Comparison of ENCODE assay signal across 29 cellular contexts in genomic region chr1:182295697-182296096, GRCh38.
"Had no signal": no experiment of that assay in that cellular context is flagged by ENCODE, and none has a peak within 500 bp of the region (broad histone marks: within the 10 kb centered on the region; RNA-seq: fewer than 3 reads in every experiment).

No MANE protein-coding gene starts in this region.

- H3K9me3 Mint-ChIP-seq: activated CD8-positive, alpha-beta T cell treated with anti-CD3 and anti-CD28 coated beads for 36 hours; activated naive CD4-positive, alpha-beta T cell treated with anti-CD3 and anti-CD28 coated beads for 36 hours; activated naive CD4-positive, alpha-beta T cell treated with anti-CD3 and anti-CD28 coated beads, Interleukin-2, amount 50 U/mL, for 24 hours; activated naive CD8-positive, alpha-beta T cell treated with anti-CD3 and anti-CD28 coated beads for 36 hours; activated naive CD8-positive, alpha-beta T cell treated with anti-CD3 and anti-CD28 coated beads, Interleukin-2, amount 50 U/mL, for 24 hours; activated T-helper 1 cell treated with anti-CD3 and anti-CD28 coated beads, Interleukin-12 subunit alpha, Interleukin-12 subunit beta, Interleukin-2, Interleukin-4 antibody, amounts not matched to agents 30 ng/mL and 10 ng/mL and 1 ng/mL, durations not matched to agents 14 hours and 24 hours and 36 hours; activated T-helper 2 cell treated with anti-CD3 and anti-CD28 coated beads, Interferon-gamma antibody, Interleukin-2, Interleukin-4, amounts not matched to agents 10 μg/mL and 5 μg/mL and 100 μg/mL, durations not matched to agents 14 hours and 24 hours and 36 hours; endodermal cell; WTC11 had no signal

- H3K27me3 Mint-ChIP-seq: activated CD8-positive, alpha-beta T cell treated with anti-CD3 and anti-CD28 coated beads for 36 hours; activated naive CD4-positive, alpha-beta T cell treated with anti-CD3 and anti-CD28 coated beads, Interleukin-2, amount 50 U/mL, for 24 hours; activated naive CD8-positive, alpha-beta T cell treated with anti-CD3 and anti-CD28 coated beads for 36 hours; activated naive CD8-positive, alpha-beta T cell treated with anti-CD3 and anti-CD28 coated beads, Interleukin-2, amount 50 U/mL, for 24 hours; brain; dendritic cell treated with granulocyte-macrophage colony-stimulating factor and Interleukin-4, amounts not matched to agents 40 ng/mL and 50 ng/mL, for 4 days had no signal

- H3K4me3 Mint-ChIP-seq: activated CD8-positive, alpha-beta T cell treated with anti-CD3 and anti-CD28 coated beads for 36 hours; activated naive CD4-positive, alpha-beta T cell treated with anti-CD3 and anti-CD28 coated beads for 36 hours; activated naive CD4-positive, alpha-beta T cell treated with anti-CD3 and anti-CD28 coated beads, Interleukin-2, amount 50 U/mL, for 24 hours; activated naive CD8-positive, alpha-beta T cell treated with anti-CD3 and anti-CD28 coated beads for 36 hours; activated naive CD8-positive, alpha-beta T cell treated with anti-CD3 and anti-CD28 coated beads, Interleukin-2, amount 50 U/mL, for 24 hours; activated T-helper 1 cell treated with anti-CD3 and anti-CD28 coated beads, Interleukin-12 subunit alpha, Interleukin-12 subunit beta, Interleukin-2, Interleukin-4 antibody, amounts not matched to agents 30 ng/mL and 10 ng/mL and 1 ng/mL, durations not matched to agents 14 hours and 24 hours and 36 hours; brain; dendritic cell treated with granulocyte-macrophage colony-stimulating factor and Interleukin-4, amounts not matched to agents 40 ng/mL and 50 ng/mL, for 4 days; endodermal cell; WTC11 had no signal

- ATAC-seq: activated CD8-positive, alpha-beta T cell treated with anti-CD3 and anti-CD28 coated beads for 36 hours; activated naive CD8-positive, alpha-beta T cell treated with anti-CD3 and anti-CD28 coated beads, Interleukin-2, amount 50 U/mL, for 24 hours; foreskin keratinocyte; gastrocnemius medialis; heart left ventricle; WTC11 had no signal

- H3K27ac Mint-ChIP-seq: activated CD8-positive, alpha-beta T cell treated with anti-CD3 and anti-CD28 coated beads for 36 hours; activated naive CD4-positive, alpha-beta T cell treated with anti-CD3 and anti-CD28 coated beads for 36 hours; activated naive CD4-positive, alpha-beta T cell treated with anti-CD3 and anti-CD28 coated beads, Interleukin-2, amount 50 U/mL, for 24 hours; activated naive CD8-positive, alpha-beta T cell treated with anti-CD3 and anti-CD28 coated beads for 36 hours; activated naive CD8-positive, alpha-beta T cell treated with anti-CD3 and anti-CD28 coated beads, Interleukin-2, amount 50 U/mL, for 24 hours; activated T-helper 1 cell treated with anti-CD3 and anti-CD28 coated beads, Interleukin-12 subunit alpha, Interleukin-12 subunit beta, Interleukin-2, Interleukin-4 antibody, amounts not matched to agents 30 ng/mL and 10 ng/mL and 1 ng/mL, durations not matched to agents 14 hours and 24 hours and 36 hours; activated T-helper 2 cell treated with anti-CD3 and anti-CD28 coated beads, Interferon-gamma antibody, Interleukin-2, Interleukin-4, amounts not matched to agents 10 μg/mL and 5 μg/mL and 100 μg/mL, durations not matched to agents 14 hours and 24 hours and 36 hours; brain; dendritic cell treated with granulocyte-macrophage colony-stimulating factor and Interleukin-4, amounts not matched to agents 40 ng/mL and 50 ng/mL, for 4 days; endodermal cell; WTC11 had no signal

- H3K36me3 Mint-ChIP-seq: activated naive CD4-positive, alpha-beta T cell treated with anti-CD3 and anti-CD28 coated beads, Interleukin-2, amount 50 U/mL, for 24 hours; activated naive CD8-positive, alpha-beta T cell treated with anti-CD3 and anti-CD28 coated beads for 36 hours; brain; WTC11 had no signal

- DNase-seq: activated CD4-positive, alpha-beta T cell treated with anti-CD3 and anti-CD28 coated beads for 48 hours; activated CD4-positive, alpha-beta T cell treated with anti-CD3 and anti-CD28 coated beads, Interleukin-2, amount 50 U/mL, for 1 hour; activated CD4-positive, alpha-beta T cell treated with anti-CD3 and anti-CD28 coated beads, Interleukin-2, amount 50 U/mL, for 48 hours; activated CD8-positive, alpha-beta memory T cell treated with anti-CD3 and anti-CD28 coated beads for 24 hours; activated CD8-positive, alpha-beta memory T cell treated with anti-CD3 and anti-CD28 coated beads, Interleukin-2, amount 50 U/mL, for 4 hours; activated CD8-positive, alpha-beta T cell treated with anti-CD3 and anti-CD28 coated beads for 36 hours; activated effector memory CD4-positive, alpha-beta T cell treated with anti-CD3 and anti-CD28 coated beads, Interleukin-2, amount 50 U/mL, for 16 hours; activated naive CD4-positive, alpha-beta T cell treated with anti-CD3 and anti-CD28 coated beads for 36 hours; activated naive CD8-positive, alpha-beta T cell treated with anti-CD3 and anti-CD28 coated beads for 36 hours; activated naive CD8-positive, alpha-beta T cell treated with anti-CD3 and anti-CD28 coated beads, Interleukin-2, amount 50 U/mL, for 24 hours; activated T-cell treated with anti-CD3 and anti-CD28 coated beads, Interleukin-2, amount 50 U/mL, for 1 hour; activated T-cell treated with anti-CD3 and anti-CD28 coated beads, Interleukin-2, amount 50 U/mL, for 48 hours; adrenal gland; central memory CD4-positive, alpha-beta T cell; dorsolateral prefrontal cortex; effector memory CD4-positive, alpha-beta T cell; endodermal cell; erythroblast; foreskin keratinocyte; gastrocnemius medialis; glutamatergic neuron; heart left ventricle; T-helper 2 cell had no signal
